ENCODE assay signal across 7 cellular contexts in genomic region chr4:101694403-101694802, GRCh38.
DNase-seq lines count a peak whose midpoint lies in the region; ATAC-seq and TF ChIP-seq lines count a peak whose summit lies in the region.
"Not testable (repeated sequence)": the region's sequence is repeated elsewhere in the genome, so short reads cannot be mapped to it uniquely, and the experiment has no call there.

No MANE protein-coding gene starts in this region.

- H3K9me3 ChIP-seq in BLaER1 treated with 17β-estradiol and CSF1 and Interleukin-3, amounts not matched to agents 10 nM and 100 nM (replicated peaks in 1 of 11); Karpas-422 (ENCODE audit: low read length); SU-DHL-6 (ENCODE audit: insufficient read depth, low read length): not testable (repeated sequence)

- H3K79me2 ChIP-seq in Karpas-422 (ENCODE audit: low read length); SU-DHL-6 (ENCODE audit: insufficient read depth, low read length): not testable (repeated sequence)

- H3F3A ChIP-seq in SU-DHL-6 (ENCODE audit: insufficient read depth) = not testable (repeated sequence)

- not testable (repeated sequence) for H3K27me3 Mint-ChIP-seq in stimulated activated memory B cell treated with anti-CD40 and anti-IgM and Interleukin-4, amounts not matched to agents 10 μg/mL and 1 μg/mL and 100 μg/mL, for 72 hours

- H3K9ac ChIP-seq in BLaER1 treated with 17β-estradiol and CSF1 and Interleukin-3, amounts not matched to agents 10 nM and 100 nM; Karpas-422 (ENCODE audit: low read length); SU-DHL-6 (ENCODE audit: low read length): not testable (repeated sequence)

- not testable (repeated sequence) for H3K9me2 ChIP-seq in Karpas-422 (replicated peaks; ENCODE audit: insufficient read depth, low read length); SU-DHL-6 (replicated peaks; ENCODE audit: insufficient read depth, low read length)

- ATAC-seq in GM18868 (IDR thresholded peaks at IDR 0.05; ENCODE audit: unreplicated experiment) (peak; percentile 6), HG02678 (IDR thresholded peaks at IDR 0.05; ENCODE audit: unreplicated experiment) (peak; percentile 14), left lobe of liver (peak; percentile 41)
- ATAC-seq in stimulated activated memory B cell treated with anti-CD40 and anti-IgM and Interleukin-4, amounts not matched to agents 10 μg/mL and 1 μg/mL and 100 μg/mL, for 72 hours = not testable (repeated sequence)

- not testable (repeated sequence) for DNase-seq in Karpas-422
- DNase-seq in left lobe of liver (ENCODE audit: low spot score) = peak; percentile 45

- TF ChIP-seq CTCF in SU-DHL-6 (IDR thresholded peaks at IDR 0.05; ENCODE audit: insufficient read depth, low read length, poor library complexity, severe bottlenecking) = not testable (repeated sequence)

- H3K27ac ChIP-seq in BLaER1 treated with 17β-estradiol and CSF1 and Interleukin-3, amounts not matched to agents 10 nM and 100 nM = peak overlapping the region in 6 of 11 experiments; percentile 16 to 59 (median 31); a peak in 7 of 22 replicates
- H3K27ac ChIP-seq in Karpas-422 (ENCODE audit: low read length) = not testable (repeated sequence)
- H3K27ac ChIP-seq in SU-DHL-6 (ENCODE audit: low read depth, low read length) = peak overlapping the region; percentile 21

- not testable (repeated sequence) for H3K4me3 ChIP-seq in BLaER1 treated with 17β-estradiol and CSF1 and Interleukin-3, amounts not matched to agents 10 nM and 100 nM; Karpas-422 (ENCODE audit: low read length); SU-DHL-6 (ENCODE audit: insufficient read depth, low read length, poor library complexity, severe bottlenecking)

- H3K9me3 Mint-ChIP-seq in stimulated activated memory B cell treated with anti-CD40 and anti-IgM and Interleukin-4, amounts not matched to agents 10 μg/mL and 1 μg/mL and 100 μg/mL, for 72 hours = not testable (repeated sequence)

- peak overlapping the region; percentile 35 to 72 (median 53); a peak in 21 of 22 replicates for H3K4me2 ChIP-seq in BLaER1 treated with 17β-estradiol and CSF1 and Interleukin-3, amounts not matched to agents 10 nM and 100 nM
- peak overlapping the region; percentile 42 for H3K4me2 ChIP-seq in Karpas-422 (ENCODE audit: low read depth, low read length, poor library complexity, severe bottlenecking)
- peak overlapping the region; percentile 57 for H3K4me2 ChIP-seq in SU-DHL-6 (ENCODE audit: low read depth, low read length, poor library complexity, severe bottlenecking)

- H3K27me3 ChIP-seq in BLaER1 treated with 17β-estradiol and CSF1 and Interleukin-3, amounts not matched to agents 10 nM and 100 nM; Karpas-422 (ENCODE audit: low read length); SU-DHL-6 (ENCODE audit: low read length): not testable (repeated sequence)

- H3K27ac Mint-ChIP-seq in stimulated activated memory B cell treated with anti-CD40 and anti-IgM and Interleukin-4, amounts not matched to agents 10 μg/mL and 1 μg/mL and 100 μg/mL, for 72 hours = peak overlapping the region; percentile 85

- H4K20me1 ChIP-seq in BLaER1 treated with 17β-estradiol and CSF1 and Interleukin-3, amounts not matched to agents 10 nM and 100 nM; Karpas-422 (ENCODE audit: insufficient read depth, low read depth, low read length); SU-DHL-6 (ENCODE audit: low read depth, low read length): not testable (repeated sequence)

- H3K4me1 ChIP-seq in BLaER1 treated with 17β-estradiol and CSF1 and Interleukin-3, amounts not matched to agents 10 nM and 100 nM = peaks cover 12 to 23% (median 16%) of the 10 kb centered on the region in 10 experiments; a peak in 19 of 20 replicates
- peaks cover 41% of the 10 kb centered on the region for H3K4me1 ChIP-seq in Karpas-422 (ENCODE audit: low read length)

- H3K4me1 Mint-ChIP-seq in stimulated activated memory B cell treated with anti-CD40 and anti-IgM and Interleukin-4, amounts not matched to agents 10 μg/mL and 1 μg/mL and 100 μg/mL, for 72 hours = peaks cover 65% of the 10 kb centered on the region

- peak overlapping the region; percentile 69 for H3K4me3 Mint-ChIP-seq in stimulated activated memory B cell treated with anti-CD40 and anti-IgM and Interleukin-4, amounts not matched to agents 10 μg/mL and 1 μg/mL and 100 μg/mL, for 72 hours

- peak overlapping the region; percentile 75; the same call in 1 of the 2 replicates for H2AFZ ChIP-seq in Karpas-422 (ENCODE audit: low read length)
- H2AFZ ChIP-seq in SU-DHL-6 (ENCODE audit: low read depth, low read length, severe bottlenecking) = not testable (repeated sequence)

- H3K36me3 Mint-ChIP-seq in stimulated activated memory B cell treated with anti-CD40 and anti-IgM and Interleukin-4, amounts not matched to agents 10 μg/mL and 1 μg/mL and 100 μg/mL, for 72 hours = not testable (repeated sequence)

- not testable (repeated sequence) for H3K36me3 ChIP-seq in BLaER1 treated with 17β-estradiol and CSF1 and Interleukin-3, amounts not matched to agents 10 nM and 100 nM; Karpas-422 (ENCODE audit: insufficient read depth, low read length); SU-DHL-6 (ENCODE audit: low read length)
